In the genomic region with DNA sequence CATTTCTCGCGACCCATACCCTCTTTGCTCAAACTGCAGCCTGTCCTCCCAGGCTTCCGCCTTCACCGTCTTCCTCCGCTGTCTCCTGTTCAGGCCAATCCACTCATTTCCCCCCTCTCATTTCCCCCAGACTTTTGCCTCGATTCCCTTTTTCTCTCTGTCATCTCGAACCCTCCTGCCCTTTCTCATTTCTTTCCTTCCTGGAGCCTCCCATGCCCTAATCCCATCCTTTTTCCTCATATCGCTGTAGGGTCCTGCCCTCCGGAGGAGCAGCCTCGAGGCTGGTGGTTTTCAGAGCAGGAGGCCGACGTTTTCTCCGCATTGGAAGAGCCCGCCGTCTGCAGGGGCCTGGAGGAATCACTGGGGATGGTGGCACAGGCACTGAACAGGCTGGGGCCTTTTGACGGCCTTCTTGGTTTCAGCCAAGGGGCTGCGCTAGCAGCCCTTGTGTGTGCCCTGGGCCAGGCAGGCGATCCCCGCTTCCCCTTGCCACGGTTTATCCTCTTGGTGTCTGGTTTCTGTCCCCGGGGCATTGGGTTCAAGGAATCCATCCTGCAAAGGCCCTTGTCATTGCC, we compare ENCODE assay signal across 8 cellular contexts. TPM values are rescaled to one million over a fixed set of nuclear protein-coding genes. Genes with fewer than 3 reads are reported as not detected.
DNase-seq lines count a peak whose midpoint lies in the region; ATAC-seq and TF ChIP-seq lines count a peak whose summit lies in the region.

No MANE protein-coding gene starts in this region.

- H3K4me2 ChIP-seq in parathyroid adenoma (ENCODE audit: low read length) = peak overlapping the region; percentile 99

- H3K9ac ChIP-seq in parathyroid adenoma = peak overlapping the region; percentile 61

- no peaks in the 10 kb centered on the region for H3K27me3 ChIP-seq in parathyroid adenoma (ENCODE audit: control insufficient read depth, insufficient read depth, low read length)

- H3K36me3 ChIP-seq in parathyroid adenoma (ENCODE audit: control insufficient read depth, insufficient read depth, low read length) = no peaks in the 10 kb centered on the region

- peaks cover 8% of the 10 kb centered on the region for H3K4me1 ChIP-seq in parathyroid adenoma

- peak overlapping the region; percentile 88 for H3K27ac ChIP-seq in parathyroid adenoma

- H2AFZ ChIP-seq in parathyroid adenoma = peak overlapping the region; percentile 87

- H3K4me3 ChIP-seq in foreskin fibroblast (ENCODE audit: low read depth in 1 of 2, low read length in 2 of 2) (peak overlapping the region; percentile 68 to 96), parathyroid adenoma (ENCODE audit: low read depth, low read length) (peak overlapping the region; percentile 91)

- peak; percentile 4 for ATAC-seq in Right ventricle myocardium inferior

- H3K9me3 ChIP-seq in parathyroid adenoma (ENCODE audit: control insufficient read depth, low read length) = no peaks in the 10 kb centered on the region

- DNase-seq in Right ventricle myocardium inferior (ENCODE audit: missing footprints) = no peak
- DNase-seq in cardiac septum (ENCODE audit: low spot score) = no peak
- DNase-seq in UCSD-AML1 (lab: John Stamatoyannopoulos, UW; ENCODE audit: unreplicated experiment) = peak; percentile 31
- DNase-seq in foreskin fibroblast = peak in 1 of 2 donors; percentile 62
- no peak for DNase-seq in NOMO-1 (lab: John Stamatoyannopoulos, UW; ENCODE audit: unreplicated experiment in 2 of 2)
- no peak for DNase-seq in iPS-NIHi7 (ENCODE audit: extremely low spot score)
- DNase-seq in H4 (ENCODE audit: low spot score) = no peak

- intact Hi-C loops in Right ventricle myocardium inferior (cut with DNase I) = loop anchor here (5.0 to 10.0 kb wide), 3 partner anchors 330 to 478 kb away; a partner anchor contains a TSS
- intact Hi-C loops in cardiac septum (cut with DNase I) = loop anchor here (5.0 kb wide), 1 partner anchor 320 kb away; a partner anchor contains a TSS

- peaks cover 6% of the 10 kb centered on the region for H3K79me2 ChIP-seq in parathyroid adenoma

- TF ChIP-seq CTCF in foreskin fibroblast (IDR thresholded peaks at IDR 0.05; ENCODE audit: low read depth, low read length) (peak; percentile 43), parathyroid adenoma (IDR thresholded peaks at IDR 0.05) (peak; percentile 7)

RNA-seq across cellular contexts. Expression of a gene that starts 0.6 kb away (rescaled TPM):
- total RNA-seq in Right ventricle myocardium inferior = 14.3 TPM
- 19.8 TPM for total RNA-seq in cardiac septum
- total RNA-seq in H4 (2014; rRNA removed; shearing (Covaris generic)) = 40.3 and 49.8 TPM in 2 replicates

RNA-seq across cellular contexts. Expression of a gene that starts 12.5 kb away (rescaled TPM):
- total RNA-seq in Right ventricle myocardium inferior (22.7 TPM), cardiac septum (15.0 TPM)
- 0.08 TPM in 1 of 2 replicates, not detected in the other for total RNA-seq in H4 (2014; rRNA removed; shearing (Covaris generic))

RNA-seq across cellular contexts. Expression of a gene that starts 12.5 kb away (rescaled TPM):
- total RNA-seq in Right ventricle myocardium inferior = 24.1 TPM
- 28.8 TPM for total RNA-seq in cardiac septum
- total RNA-seq in H4 (2014; rRNA removed; shearing (Covaris generic)) = 12.3 and 16.5 TPM in 2 replicates

RNA-seq across cellular contexts. Expression of a gene that starts 17.3 kb away (rescaled TPM):
- total RNA-seq in Right ventricle myocardium inferior (3.2 TPM), cardiac septum (0.32 TPM)
- 0.48 and 1.3 TPM in 2 replicates for total RNA-seq in H4 (2014; rRNA removed; shearing (Covaris generic))

Comparison
In these comparisons a context has a peak if more than half of its experiments do, and no peak if none do; other contexts are left out.
1. RNA of a gene that starts 12.5 kb away (total RNA-seq): 22.7 TPM in Right ventricle myocardium inferior (single experiment) and 15.0 TPM in cardiac septum (single experiment); 0.08 TPM in H4; every median in the first group is over 10 times any median in the second.